ENCODE assay signal across 18 cellular contexts in genomic region chr3:196057663-196058356, GRCh38.
"Had no signal": no experiment of that assay in that cellular context is flagged by ENCODE, and none has a peak within 500 bp of the region (broad histone marks: within the 10 kb centered on the region; RNA-seq: fewer than 3 reads in every experiment).

No MANE protein-coding gene starts in this region.

- H3K9me3 Mint-ChIP-seq: activated CD4-positive, alpha-beta T cell treated with anti-CD3 and anti-CD28 coated beads, Interleukin-2, amount 10 ng/mL, durations not matched to agents 7 days and 5 days; nephron; stimulated activated effector memory CD8-positive, alpha-beta T cell treated with anti-CD3 and anti-CD28 coated beads, Interleukin-12 subunit alpha, Interleukin-12 subunit beta, amount 100 ng/mL, for 72 hours; type B pancreatic cell had no signal

- H3K9ac ChIP-seq: parathyroid adenoma had no signal

- FAIRE-seq: kidney had no signal

- DNase-seq: activated CD4-positive, alpha-beta T cell treated with anti-CD3 and anti-CD28 coated beads, Interleukin-2, amount 10 ng/mL, durations not matched to agents 7 days and 5 days; activated CD4-positive, CD25-positive, alpha-beta regulatory T cell; activated CD8-positive, alpha-beta memory T cell treated with anti-CD3 and anti-CD28 coated beads, Interleukin-2, amount 50 U/mL, for 4 hours; dermis blood vessel endothelial cell; effector memory CD4-positive, alpha-beta T cell; esophagus squamous epithelium; kidney; midbrain; sigmoid colon; stimulated activated CD4-positive, alpha-beta T cell treated with anti-CD3 and anti-CD28 coated beads, Interleukin-4, amount 100 ng/mL, for 24 hours; T-helper 9 cell; testis had no signal

- ATAC-seq: left lobe of liver; stimulated activated effector memory CD8-positive, alpha-beta T cell treated with anti-CD3 and anti-CD28 coated beads, Interleukin-12 subunit alpha, Interleukin-12 subunit beta, amount 100 ng/mL, for 72 hours had no signal

- H3K27ac Mint-ChIP-seq: activated naive CD8-positive, alpha-beta T cell; nephron; type B pancreatic cell had no signal

- H3K4me3 ChIP-seq: esophagus squamous epithelium, sigmoid colon, testis had no signal

- H3K27me3 Mint-ChIP-seq: activated CD4-positive, alpha-beta T cell treated with anti-CD3 and anti-CD28 coated beads, Interleukin-2, amount 10 ng/mL, durations not matched to agents 7 days and 5 days; activated naive CD8-positive, alpha-beta T cell; type B pancreatic cell had no signal

- H3K27me3 ChIP-seq: esophagus squamous epithelium, sigmoid colon, testis had no signal

- H3K9me3 ChIP-seq: esophagus squamous epithelium, sigmoid colon, testis had no signal

- H3K27ac ChIP-seq: esophagus squamous epithelium, parathyroid adenoma, sigmoid colon, testis had no signal

- H3K4me3 Mint-ChIP-seq: activated CD4-positive, alpha-beta T cell treated with anti-CD3 and anti-CD28 coated beads, Interleukin-2, amount 10 ng/mL, durations not matched to agents 7 days and 5 days; activated naive CD8-positive, alpha-beta T cell; nephron; stimulated activated effector memory CD8-positive, alpha-beta T cell treated with anti-CD3 and anti-CD28 coated beads, Interleukin-12 subunit alpha, Interleukin-12 subunit beta, amount 100 ng/mL, for 72 hours; type B pancreatic cell had no signal

- H3K4me1 ChIP-seq: esophagus squamous epithelium, parathyroid adenoma, sigmoid colon, testis had no signal

- H3K4me1 Mint-ChIP-seq: activated CD4-positive, alpha-beta T cell treated with anti-CD3 and anti-CD28 coated beads, Interleukin-2, amount 10 ng/mL, durations not matched to agents 7 days and 5 days; nephron; stimulated activated effector memory CD8-positive, alpha-beta T cell treated with anti-CD3 and anti-CD28 coated beads, Interleukin-12 subunit alpha, Interleukin-12 subunit beta, amount 100 ng/mL, for 72 hours had no signal
